In genomic region chr21:38507374-38507942, GRCh38 we compare ENCODE assay signal across 16 cellular contexts. TPM values are rescaled to one million over a fixed set of nuclear protein-coding genes. Genes with fewer than 3 reads are reported as not detected.
"Had no signal": no experiment of that assay in that cellular context is flagged by ENCODE, and none has a peak within 500 bp of the region (broad histone marks: within the 10 kb centered on the region; RNA-seq: fewer than 3 reads in every experiment).

No MANE protein-coding gene starts in this region.

- H3K27me3 ChIP-seq: neural progenitor cell, thyroid gland had no signal

- ATAC-seq: activated T-helper 17 cell treated with anti-CD3 and anti-CD28 coated beads, Interleukin-2, amount 50 U/mL, for 72 hours; effector memory CD8-positive, alpha-beta T cell; pancreas had no signal

- DNase-seq: activated CD4-positive, alpha-beta T cell treated with anti-CD3 and anti-CD28 coated beads, Interleukin-2, amount 50 U/mL, for 48 hours; activated CD4-positive, CD25-positive, alpha-beta regulatory T cell treated with anti-CD3 and anti-CD28 coated beads, Interleukin-2, amount 50 U/mL, for 72 hours; activated naive CD4-positive, alpha-beta T cell treated with anti-CD3 and anti-CD28 coated beads for 36 hours; effector memory CD8-positive, alpha-beta T cell; midbrain; naive B cell; pancreas; stimulated activated CD4-positive, alpha-beta T cell treated with anti-CD3 and anti-CD28 coated beads, Interleukin-1b, Interleukin-23, amount 100 ng/mL, for 48 hours; thyroid gland had no signal

- H3K27ac ChIP-seq: neural progenitor cell, pancreas, thyroid gland had no signal

- H3K9ac ChIP-seq: neural progenitor cell had no signal

- H3K9me3 ChIP-seq: pancreas, thyroid gland had no signal

- H3K4me3 ChIP-seq: neural progenitor cell, pancreas, thyroid gland had no signal

- FAIRE-seq: astrocyte, bronchial epithelial cell, islet of Langerhans, pancreas, urothelium cell line had no signal

- H3K4me1 ChIP-seq: neural progenitor cell, pancreas, thyroid gland had no signal

- H3K36me3 ChIP-seq: neural progenitor cell, pancreas, thyroid gland had no signal

RNA-seq across cellular contexts. Expression of gene ERG, which starts 9.2 kb away (rescaled TPM):
- total RNA-seq: activated naive CD4-positive, alpha-beta T cell treated with anti-CD3 and anti-CD28 coated beads for 36 hours; activated T-helper 17 cell treated with anti-CD3 and anti-CD28 coated beads, Interleukin-2, amount 50 U/mL, for 72 hours; epithelial cell of proximal tubule had no signal
